1 cellular context compared by ENCODE assay signal in the genomic region with DNA sequence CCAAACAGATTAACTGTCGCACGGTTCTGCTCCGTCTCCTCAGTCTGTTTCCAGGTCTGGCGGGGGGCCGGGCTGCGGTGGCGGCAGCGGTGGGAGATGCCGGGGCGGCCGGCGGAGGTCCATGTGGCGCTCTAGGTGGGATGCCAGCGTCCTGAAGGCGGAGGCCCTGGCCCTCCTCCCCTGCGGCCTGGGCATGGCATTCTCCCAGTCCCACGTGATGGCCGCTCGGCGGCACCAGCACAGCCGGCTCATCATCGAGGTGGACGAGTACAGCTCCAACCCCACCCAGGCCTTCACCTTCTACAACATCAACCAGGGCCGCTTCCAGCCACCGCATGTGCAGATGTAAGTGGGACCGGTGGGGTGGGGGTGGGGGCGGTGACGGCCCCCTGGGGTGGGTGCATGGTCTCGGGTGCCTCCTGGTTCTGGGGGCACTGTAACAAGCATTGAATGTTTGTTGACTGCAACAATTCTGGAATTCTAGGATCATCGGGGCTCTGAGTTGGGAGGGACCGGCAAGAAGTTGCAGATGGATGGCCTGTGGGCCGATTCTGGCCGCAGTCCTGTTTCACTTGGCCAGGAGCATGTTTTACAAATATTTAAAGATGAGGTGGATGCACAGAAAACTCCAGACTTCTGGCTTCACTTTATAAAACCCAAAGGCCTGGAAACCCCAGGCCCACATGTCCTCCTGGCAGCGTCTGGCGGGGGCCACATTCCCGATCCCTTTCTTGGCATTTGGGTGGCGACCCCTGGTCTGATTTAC.
TF ChIP-seq lines count a peak whose summit lies in the region.

No MANE protein-coding gene starts in this region.

TF ChIP-seq in HepG2, 621 proteins besides CTCF, POLR2A, EP300 and RAD21 (continued from another document):
- TF ChIP-seq, protein P1, sequence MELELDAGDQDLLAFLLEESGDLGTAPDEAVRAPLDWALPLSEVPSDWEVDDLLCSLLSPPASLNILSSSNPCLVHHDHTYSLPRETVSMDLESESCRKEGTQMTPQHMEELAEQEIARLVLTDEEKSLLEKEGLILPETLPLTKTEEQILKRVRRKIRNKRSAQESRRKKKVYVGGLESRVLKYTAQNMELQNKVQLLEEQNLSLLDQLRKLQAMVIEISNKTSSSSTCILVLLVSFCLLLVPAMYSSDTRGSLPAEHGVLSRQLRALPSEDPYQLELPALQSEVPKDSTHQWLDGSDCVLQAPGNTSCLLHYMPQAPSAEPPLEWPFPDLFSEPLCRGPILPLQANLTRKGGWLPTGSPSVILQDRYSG (CRISPR knock-in tag; IDR thresholded peaks at IDR 0.05) = no peak
- TF ChIP-seq ZNF335 (CRISPR knock-in tag; IDR thresholded peaks at IDR 0.05) (no peak), ZFY (CRISPR knock-in tag; IDR thresholded peaks at IDR 0.05) (no peak), ZNF292 (CRISPR knock-in tag; IDR thresholded peaks at IDR 0.05; ENCODE audit: borderline replicate concordance, low read depth) (no peak), ZNF674 (CRISPR knock-in tag; IDR thresholded peaks at IDR 0.05; ENCODE audit: low read depth) (no peak), ZNF276 (CRISPR knock-in tag; IDR thresholded peaks at IDR 0.05; ENCODE audit: low read depth) (no peak), ATF5 (CRISPR knock-in tag; IDR thresholded peaks at IDR 0.05; ENCODE audit: low read depth) (no peak), NFYB (CRISPR knock-in tag; IDR thresholded peaks at IDR 0.05) (no peak), ZNF30 (CRISPR knock-in tag; IDR thresholded peaks at IDR 0.05) (no peak), HDAC2 (CRISPR knock-in tag; IDR thresholded peaks at IDR 0.05) (no peak), TMF1 (CRISPR knock-in tag; IDR thresholded peaks at IDR 0.05; ENCODE audit: low read depth) (no peak)
- TF ChIP-seq, protein P2, sequence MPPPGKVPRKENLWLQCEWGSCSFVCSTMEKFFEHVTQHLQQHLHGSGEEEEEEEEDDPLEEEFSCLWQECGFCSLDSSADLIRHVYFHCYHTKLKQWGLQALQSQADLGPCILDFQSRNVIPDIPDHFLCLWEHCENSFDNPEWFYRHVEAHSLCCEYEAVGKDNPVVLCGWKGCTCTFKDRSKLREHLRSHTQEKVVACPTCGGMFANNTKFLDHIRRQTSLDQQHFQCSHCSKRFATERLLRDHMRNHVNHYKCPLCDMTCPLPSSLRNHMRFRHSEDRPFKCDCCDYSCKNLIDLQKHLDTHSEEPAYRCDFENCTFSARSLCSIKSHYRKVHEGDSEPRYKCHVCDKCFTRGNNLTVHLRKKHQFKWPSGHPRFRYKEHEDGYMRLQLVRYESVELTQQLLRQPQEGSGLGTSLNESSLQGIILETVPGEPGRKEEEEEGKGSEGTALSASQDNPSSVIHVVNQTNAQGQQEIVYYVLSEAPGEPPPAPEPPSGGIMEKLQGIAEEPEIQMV (CRISPR knock-in tag; IDR thresholded peaks at IDR 0.05; ENCODE audit: low read depth) = no peak
TF ChIP-seq in HepG2: peak in this region for 0.
